In the genomic region with DNA sequence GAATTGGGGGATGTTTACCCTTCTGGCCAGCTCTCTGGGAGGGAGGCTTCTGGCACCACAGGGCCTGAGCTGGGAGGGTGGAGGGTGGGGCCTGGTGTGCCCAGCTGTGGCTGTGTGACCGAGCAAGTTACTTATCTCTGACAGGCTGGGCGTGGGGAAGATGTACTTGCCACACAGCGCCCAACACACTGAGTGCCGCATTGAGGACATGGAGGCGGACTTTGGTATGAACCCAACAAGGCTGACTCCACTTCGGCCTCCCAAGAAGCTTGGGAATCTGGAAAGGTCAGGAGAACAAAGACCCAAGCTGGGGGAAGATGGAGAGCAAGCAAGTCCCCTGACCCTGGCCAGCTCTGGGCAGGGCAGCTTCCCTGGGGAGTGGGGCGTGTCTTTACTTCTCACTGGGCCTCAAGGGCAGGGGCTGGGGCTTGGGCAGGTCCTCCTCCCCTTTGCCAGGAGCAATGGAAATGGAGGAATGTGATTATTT, we compare ENCODE assay signal across 15 cellular contexts. TPM values are rescaled to one million over a fixed set of nuclear protein-coding genes. Genes with fewer than 3 reads are reported as not detected.
DNase-seq lines count a peak whose midpoint lies in the region; ATAC-seq, FAIRE-seq and TF ChIP-seq lines count a peak whose summit lies in the region.
"Had no signal": no experiment of that assay in that cellular context is flagged by ENCODE, and none has a peak within 500 bp of the region (broad histone marks: within the 10 kb centered on the region; RNA-seq: fewer than 3 reads in every experiment).

No MANE protein-coding gene starts in this region.

- DNase-seq in OCI-LY7 (ENCODE audit: low spot score) = no peak
- DNase-seq in endothelial cell of umbilical vein (ENCODE audit: low read depth, low spot score) = no peak
- DNase-seq in neural progenitor cell (ENCODE audit: low spot score) = peak; percentile 52
- no peak for DNase-seq in NCI-H774 (lab: John Stamatoyannopoulos, UW)
- no peak for DNase-seq in pons (ENCODE audit: low spot score)
- no peak for DNase-seq in PC-3
- DNase-seq: activated CD4-positive, alpha-beta T cell treated with anti-CD3 and anti-CD28 coated beads, Interleukin-2, amount 50 U/mL, for 1 hour; activated naive CD8-positive, alpha-beta T cell treated with anti-CD3 and anti-CD28 coated beads, Interleukin-2, amount 10 ng/mL, durations not matched to agents 7 days and 5 days; effector CD8-positive, alpha-beta T cell; hypothalamus; SIG-M5; stimulated activated CD4-positive, alpha-beta T cell treated with anti-CD3 and anti-CD28 coated beads, Interleukin-12 subunit alpha, Interleukin-12 subunit beta, amount 100 ng/mL, for 4 hours had no signal

- no peak overlapping the region for H3K27ac Mint-ChIP-seq in neural progenitor cell

- no peak overlapping the region for H3K27ac ChIP-seq in BLaER1 treated with 17β-estradiol and CSF1 and Interleukin-3, amounts not matched to agents 10 nM and 100 nM
- peak overlapping the region; percentile 8 for H3K27ac ChIP-seq in OCI-LY7 (ENCODE audit: low read depth, low read length, poor library complexity, severe bottlenecking)
- H3K27ac ChIP-seq in endothelial cell of umbilical vein (ENCODE audit: insufficient read depth, low read depth, low read length) = no peak overlapping the region
- no peak overlapping the region for H3K27ac ChIP-seq in neural progenitor cell
- H3K27ac ChIP-seq in PC-3 (ENCODE audit: low read length) = no peak overlapping the region

- H3K4me2 ChIP-seq in BLaER1 treated with 17β-estradiol and CSF1 and Interleukin-3, amounts not matched to agents 10 nM and 100 nM = peak overlapping the region in 7 of 11 experiments; percentile 5 to 36 (median 15); a peak in 9 of 22 replicates
- H3K4me2 ChIP-seq in OCI-LY7 (ENCODE audit: low read length) (peak overlapping the region; percentile 70; the same call in 1 of the 2 replicates), endothelial cell of umbilical vein (ENCODE audit: insufficient read depth, low read length) (no peak overlapping the region), neural progenitor cell (peak overlapping the region; percentile 38), PC-3 (ENCODE audit: low read length) (no peak overlapping the region)

- peaks cover 43% of the 10 kb centered on the region for H3K4me1 Mint-ChIP-seq in neural progenitor cell

- ATAC-seq in GM18498 (IDR thresholded peaks at IDR 0.05; ENCODE audit: unreplicated experiment) = no peak
- no peak for ATAC-seq in PC-3

- no TSS peak for BruUV-seq in OCI-LY7 (replicated peaks; lab: Mats Ljungman, UMichigan)
- BruUV-seq in endothelial cell of umbilical vein (replicated peaks; lab: Mats Ljungman, UMichigan) = no TSS peak
- BruUV-seq in PC-3 (replicated peaks; lab: Mats Ljungman, UMichigan) = no TSS peak

- H3K36me3 Mint-ChIP-seq in neural progenitor cell = peaks cover 3% of the 10 kb centered on the region

- no peaks in the 10 kb centered on the region for H3K9me3 ChIP-seq in BLaER1 treated with 17β-estradiol and CSF1 and Interleukin-3, amounts not matched to agents 10 nM and 100 nM (replicated peaks in 1 of 11)
- H3K9me3 ChIP-seq in OCI-LY7 (ENCODE audit: low read length) (no peaks in the 10 kb centered on the region), endothelial cell of umbilical vein (replicated peaks; ENCODE audit: control insufficient read depth, insufficient read depth, low read length) (no peaks in the 10 kb centered on the region), neural progenitor cell (ENCODE audit: low read depth) (no peaks in the 10 kb centered on the region), PC-3 (ENCODE audit: low read length) (no peaks in the 10 kb centered on the region)

- H3K4me3 Mint-ChIP-seq in neural progenitor cell = peak overlapping the region; percentile 72
- H3K4me3 Mint-ChIP-seq: activated naive CD8-positive, alpha-beta T cell treated with anti-CD3 and anti-CD28 coated beads, Interleukin-2, amount 10 ng/mL, durations not matched to agents 7 days and 5 days had no signal

- TF ChIP-seq CTCF in OCI-LY7 (conservative IDR thresholded peaks at IDR 0.05; ENCODE audit: low read length) = no peak
- no peak for TF ChIP-seq CTCF in endothelial cell of umbilical vein (IDR thresholded peaks at IDR 0.05; ENCODE audit: extremely low read depth in 1 of 2, insufficient read depth in 1 of 2, low read depth in 1 of 2, low read length in 2 of 2)
- TF ChIP-seq CTCF in neural progenitor cell (IDR thresholded peaks at IDR 0.05) = no peak
- no peak for TF ChIP-seq CTCF in PC-3 (conservative IDR thresholded peaks at IDR 0.05; ENCODE audit: low read depth, low read length)

- peaks cover 30% of the 10 kb centered on the region for H3K27me3 Mint-ChIP-seq in neural progenitor cell (ENCODE audit: insufficient read depth, low read depth)

- H3K4me3 ChIP-seq in BLaER1 treated with 17β-estradiol and CSF1 and Interleukin-3, amounts not matched to agents 10 nM and 100 nM = no peak overlapping the region
- H3K4me3 ChIP-seq in OCI-LY7 (ENCODE audit: low read depth, low read length, poor library complexity, severe bottlenecking) (no peak overlapping the region), endothelial cell of umbilical vein (replicated peaks in 1 of 3; ENCODE audit: insufficient read depth in 1 of 3, low read depth in 1 of 3, low read length in 3 of 3) (no peak overlapping the region), neural progenitor cell (no peak overlapping the region), PC-3 (ENCODE audit: low read length) (no peak overlapping the region)

- dilution Hi-C loops in endothelial cell of umbilical vein (cut with MboI; ENCODE audit: extremely low pct_ligation_motif_present, low sequenced_read_pairs) = no loop called here

- H3K9me1 ChIP-seq in endothelial cell of umbilical vein (replicated peaks; ENCODE audit: control insufficient read depth, extremely low read depth, insufficient read depth, low read length) = no peaks in the 10 kb centered on the region

- peaks cover 15 to 49% (median 28%) of the 10 kb centered on the region in 10 experiments for H3K4me1 ChIP-seq in BLaER1 treated with 17β-estradiol and CSF1 and Interleukin-3, amounts not matched to agents 10 nM and 100 nM
- peaks cover 68% of the 10 kb centered on the region for H3K4me1 ChIP-seq in OCI-LY7 (ENCODE audit: insufficient read depth, low read length, poor library complexity, severe bottlenecking)
- H3K4me1 ChIP-seq in endothelial cell of umbilical vein (ENCODE audit: control insufficient read depth, extremely low read depth, insufficient read depth, low read length) = no peaks in the 10 kb centered on the region
- peaks cover 30% of the 10 kb centered on the region for H3K4me1 ChIP-seq in neural progenitor cell
- H3K4me1 ChIP-seq in PC-3 (ENCODE audit: insufficient read depth, low read length) = no peaks in the 10 kb centered on the region

- POLR2A ChIA-PET in OCI-LY7 (lab: Charles Lee) (interaction anchor here (1.5 kb wide), 1 partner anchor 10 kb away, joined by 3 read pairs; no protein-coding TSS in a partner anchor), endothelial cell of umbilical vein (lab: Charles Lee) (no interaction called here), PC-3 (lab: Charles Lee; ENCODE audit: unreplicated experiment) (no interaction called here)

- H2AFZ ChIP-seq in OCI-LY7 (ENCODE audit: low read length) (no peak overlapping the region), endothelial cell of umbilical vein (ENCODE audit: low read depth, low read length) (no peak overlapping the region), neural progenitor cell (replicated peaks) (no peak overlapping the region), PC-3 (ENCODE audit: low read length) (no peak overlapping the region)

- peaks cover 4% of the 10 kb centered on the region for H3K9me3 Mint-ChIP-seq in neural progenitor cell
- H3K9me3 Mint-ChIP-seq: activated naive CD8-positive, alpha-beta T cell treated with anti-CD3 and anti-CD28 coated beads, Interleukin-2, amount 10 ng/mL, durations not matched to agents 7 days and 5 days had no signal

- TF ChIP-seq POLR2A in endothelial cell of umbilical vein (IDR thresholded peaks at IDR 0.05; ENCODE audit: low read depth, low read length) = no peak

- no peaks in the 10 kb centered on the region for H3K36me3 ChIP-seq in BLaER1 treated with 17β-estradiol and CSF1 and Interleukin-3, amounts not matched to agents 10 nM and 100 nM
- H3K36me3 ChIP-seq in OCI-LY7 (ENCODE audit: insufficient read depth, low read length) (peaks cover 47% of the 10 kb centered on the region), endothelial cell of umbilical vein (ENCODE audit: control insufficient read depth in 2 of 2, extremely low read depth in 1 of 2, insufficient read depth in 2 of 2, low read length in 2 of 2) (no peaks in the 10 kb centered on the region), neural progenitor cell (no peaks in the 10 kb centered on the region), PC-3 (ENCODE audit: low read depth, low read length) (no peaks in the 10 kb centered on the region)

- peaks cover 61% of the 10 kb centered on the region for H3K79me2 ChIP-seq in OCI-LY7 (ENCODE audit: insufficient read depth, low read depth, low read length)
- H3K79me2 ChIP-seq in endothelial cell of umbilical vein (ENCODE audit: control insufficient read depth, insufficient read depth, low read length) = no peaks in the 10 kb centered on the region
- peaks cover 15% of the 10 kb centered on the region for H3K79me2 ChIP-seq in neural progenitor cell (ENCODE audit: low read depth)
- no peaks in the 10 kb centered on the region for H3K79me2 ChIP-seq in PC-3 (ENCODE audit: low read length)

- CTCF ChIA-PET in OCI-LY7 (lab: Charles Lee; ENCODE audit: unreplicated experiment) (no interaction called here), endothelial cell of umbilical vein (lab: Charles Lee) (no interaction called here), PC-3 (lab: Charles Lee) (no interaction called here)

- H3K9me2 ChIP-seq in OCI-LY7 (ENCODE audit: insufficient read depth, low read length) (no peaks in the 10 kb centered on the region), PC-3 (replicated peaks; ENCODE audit: low read length) (no peaks in the 10 kb centered on the region)

- H3K27me3 ChIP-seq in BLaER1 treated with 17β-estradiol and CSF1 and Interleukin-3, amounts not matched to agents 10 nM and 100 nM = peaks cover 0 to 18% (median 11%) of the 10 kb centered on the region in 11 experiments; a peak in 12 of 22 replicates
- H3K27me3 ChIP-seq in endothelial cell of umbilical vein (ENCODE audit: control insufficient read depth in 2 of 2, insufficient read depth in 2 of 2, low read length in 2 of 2) (peaks cover 26 to 28% of the 10 kb centered on the region in 2 experiments), neural progenitor cell (peaks cover 24% of the 10 kb centered on the region), PC-3 (ENCODE audit: low read length) (peaks cover 8% of the 10 kb centered on the region; the same call in 1 of the 2 replicates)

- FAIRE-seq in endothelial cell of umbilical vein (lab: Jason Lieb, UNC) = no peak
- FAIRE-seq: H54 had no signal

- H3F3A ChIP-seq in neural progenitor cell (ENCODE audit: low read depth) (peaks cover 42% of the 10 kb centered on the region), PC-3 (ENCODE audit: low read length, unreplicated experiment) (no peaks in the 10 kb centered on the region)

- H3K9ac ChIP-seq in BLaER1 treated with 17β-estradiol and CSF1 and Interleukin-3, amounts not matched to agents 10 nM and 100 nM = no peak overlapping the region
- H3K9ac ChIP-seq in endothelial cell of umbilical vein (replicated peaks; ENCODE audit: extremely low read depth, insufficient read depth, low read length) (no peak overlapping the region), neural progenitor cell (no peak overlapping the region), PC-3 (ENCODE audit: low read length) (no peak overlapping the region)

- no peaks in the 10 kb centered on the region for H4K20me1 ChIP-seq in BLaER1 treated with 17β-estradiol and CSF1 and Interleukin-3, amounts not matched to agents 10 nM and 100 nM
- H4K20me1 ChIP-seq in OCI-LY7 (ENCODE audit: insufficient read depth, low read length) (no peaks in the 10 kb centered on the region), endothelial cell of umbilical vein (replicated peaks; ENCODE audit: control insufficient read depth, extremely low read depth, insufficient read depth, low read length) (no peaks in the 10 kb centered on the region), neural progenitor cell (ENCODE audit: low read depth) (peaks cover 5% of the 10 kb centered on the region), PC-3 (ENCODE audit: low read length) (no peaks in the 10 kb centered on the region)

- intact Hi-C loops in OCI-LY7 (cut with micrococcal nuclease; ENCODE audit: unreplicated experiment) = no loop called here
- intact Hi-C loops in endothelial cell of umbilical vein (cut with micrococcal nuclease) = no loop called here
- intact Hi-C loops in PC-3 (cut with micrococcal nuclease) = no loop called here

RNA-seq across cellular contexts. Expression of gene MGAT3, which starts 2.4 kb away (rescaled TPM):
- total RNA-seq in OCI-LY7 (2014; rRNA removed; shearing (Covaris generic)) = 15.4 and 16.3 TPM in 2 replicates
- total RNA-seq in OCI-LY7 (2022) = 34.1 and 44.3 TPM in 2 replicates
- total RNA-seq in endothelial cell of umbilical vein = not detected in 2 replicates
- polyA plus RNA-seq in endothelial cell of umbilical vein = not detected in 2 replicates
- not detected in 2 replicates for polyA plus RNA-seq in endothelial cell of umbilical vein (2011; cell fraction: cytosol; rRNA removed)
- polyA plus RNA-seq in endothelial cell of umbilical vein (2011; cell fraction: nucleus; rRNA removed) = not detected in 2 replicates
- polyA plus RNA-seq in endothelial cell of umbilical vein (2012) = not detected in 2 replicates
- polyA minus RNA-seq in endothelial cell of umbilical vein = 0.17 and 0.29 TPM in 2 replicates
- polyA minus RNA-seq in endothelial cell of umbilical vein (2011; cell fraction: cytosol; rRNA and poly(A)+ RNA removed) = not detected
- not detected in 2 replicates for polyA minus RNA-seq in endothelial cell of umbilical vein (2011; cell fraction: nucleus; rRNA and poly(A)+ RNA removed)
- total RNA-seq in neural progenitor cell (ENCODE audit: low replicate concordance) = 7.5 and 18.5 TPM in 2 replicates
- 0.06 TPM in 1 of 2 replicates, not detected in the other for total RNA-seq in PC-3 (2014; rRNA removed)

RNA-seq across cellular contexts. Expression of gene MIEF1, which starts 47.7 kb away (rescaled TPM):
- 32.5 and 34.1 TPM in 2 replicates for total RNA-seq in OCI-LY7 (2014; rRNA removed; shearing (Covaris generic))
- total RNA-seq in OCI-LY7 (2022) (51.9 and 55.0 TPM in 2 replicates), endothelial cell of umbilical vein (24.7 and 31.1 TPM in 2 replicates), neural progenitor cell (ENCODE audit: low replicate concordance) (22.0 and 32.7 TPM in 2 replicates), PC-3 (2014; rRNA removed) (22.1 and 23.2 TPM in 2 replicates)
- polyA plus RNA-seq in endothelial cell of umbilical vein = 14.2 and 14.8 TPM in 2 replicates
- 13.2 and 13.6 TPM in 2 replicates for polyA plus RNA-seq in endothelial cell of umbilical vein (2011; cell fraction: cytosol; rRNA removed)
- 10.4 and 11.0 TPM in 2 replicates for polyA plus RNA-seq in endothelial cell of umbilical vein (2011; cell fraction: nucleus; rRNA removed)
- 16.4 and 18.8 TPM in 2 replicates for polyA plus RNA-seq in endothelial cell of umbilical vein (2012)
- polyA minus RNA-seq in endothelial cell of umbilical vein = 28.1 and 29.4 TPM in 2 replicates
- polyA minus RNA-seq in endothelial cell of umbilical vein (2011; cell fraction: cytosol; rRNA and poly(A)+ RNA removed) = 16.6 TPM
- polyA minus RNA-seq in endothelial cell of umbilical vein (2011; cell fraction: nucleus; rRNA and poly(A)+ RNA removed) = 7.9 and 11.6 TPM in 2 replicates

RNA-seq across cellular contexts. Expression of gene TAB1, which starts 54.8 kb away (rescaled TPM):
- 17.7 and 18.1 TPM in 2 replicates for total RNA-seq in OCI-LY7 (2014; rRNA removed; shearing (Covaris generic))
- total RNA-seq in OCI-LY7 (2022) (36.5 and 38.2 TPM in 2 replicates), endothelial cell of umbilical vein (18.5 and 22.8 TPM in 2 replicates), neural progenitor cell (ENCODE audit: low replicate concordance) (15.8 and 28.7 TPM in 2 replicates), PC-3 (2014; rRNA removed) (14.2 and 16.0 TPM in 2 replicates)
- 29.3 and 31.6 TPM in 2 replicates for polyA plus RNA-seq in endothelial cell of umbilical vein
- polyA plus RNA-seq in endothelial cell of umbilical vein (2011; cell fraction: cytosol; rRNA removed) = 17.6 and 20.1 TPM in 2 replicates
- 18.7 and 20.2 TPM in 2 replicates for polyA plus RNA-seq in endothelial cell of umbilical vein (2011; cell fraction: nucleus; rRNA removed)
- 13.5 and 15.9 TPM in 2 replicates for polyA plus RNA-seq in endothelial cell of umbilical vein (2012)
- polyA minus RNA-seq in endothelial cell of umbilical vein = 15.8 and 24.2 TPM in 2 replicates
- 11.2 TPM for polyA minus RNA-seq in endothelial cell of umbilical vein (2011; cell fraction: cytosol; rRNA and poly(A)+ RNA removed)
- polyA minus RNA-seq in endothelial cell of umbilical vein (2011; cell fraction: nucleus; rRNA and poly(A)+ RNA removed) = 8.4 and 10.6 TPM in 2 replicates

Comparison
In these comparisons a context has a peak if more than half of its experiments do, and no peak if none do; other contexts are left out.
1. H3K4me2 ChIP-seq: peak in BLaER1 treated with 17β-estradiol and CSF1 and Interleukin-3, amounts not matched to agents 10 nM and 100 nM (7 of 11), OCI-LY7 (single experiment) and neural progenitor cell (single experiment); none in endothelial cell of umbilical vein (single experiment) and PC-3 (single experiment).